Comparison of ENCODE assay signal across 8 cellular contexts in the genomic region with DNA sequence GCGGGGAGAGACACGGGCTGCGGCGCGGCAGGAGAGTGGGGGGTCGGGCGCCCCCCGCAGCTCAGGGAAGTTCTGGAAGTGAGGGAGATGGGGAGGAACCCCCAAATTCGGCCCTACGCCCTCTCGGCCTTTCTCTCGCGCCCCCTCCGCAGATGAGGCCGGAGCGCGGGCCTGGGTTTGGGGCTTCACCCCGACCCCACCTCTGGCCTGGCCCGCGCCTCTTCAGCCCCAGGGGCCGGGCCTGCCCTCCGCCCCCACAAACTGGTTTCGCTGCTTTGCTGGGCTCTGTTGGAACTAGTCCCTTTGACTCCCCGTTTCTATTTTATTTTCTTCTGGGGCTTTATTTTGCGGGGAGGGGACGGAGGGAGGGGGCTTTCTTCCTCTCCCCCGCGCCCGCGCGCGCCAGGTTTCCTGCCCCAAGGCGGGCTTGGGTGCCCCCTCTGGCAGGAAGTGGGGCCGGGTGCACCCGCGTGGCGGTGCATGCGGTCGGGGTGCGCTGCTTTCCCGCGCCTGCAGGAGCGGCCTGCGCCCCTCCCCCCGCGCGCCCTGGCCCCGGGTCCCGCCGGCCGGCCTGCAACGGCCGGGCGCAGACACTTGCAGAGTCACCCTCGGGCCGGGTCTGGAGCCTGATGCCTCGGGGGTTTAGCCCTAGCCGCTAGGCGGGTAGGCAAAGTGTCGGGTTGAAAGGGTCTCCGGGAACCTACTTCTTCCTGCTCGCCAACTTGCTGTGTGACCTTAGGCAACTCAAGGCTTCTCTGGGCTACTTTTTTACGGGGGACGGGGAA. TPM values are rescaled to one million over a fixed set of nuclear protein-coding genes. Genes with fewer than 3 reads are reported as not detected.
DNase-seq lines count a peak whose midpoint lies in the region; ATAC-seq and TF ChIP-seq lines count a peak whose summit lies in the region.

No MANE protein-coding gene starts in this region.

- H3K4me3 ChIP-seq in WI38 (ENCODE audit: low read depth, low read length): peak overlapping the region; percentile 88

- intact Hi-C loops in left colon (cut with DNase I, micrococcal nuclease): no loop called here

- peak overlapping the region; percentile 44 for H3K27ac ChIP-seq in caudate nucleus (ENCODE audit: low read depth, low read length)

- DNase-seq in NCI-H510A (lab: John Stamatoyannopoulos, UW) (peak; percentile 69), NCI-H510A treated with DMSO at 0.1 percent for 48 hours (lab: John Stamatoyannopoulos, UW) (no peak), Kasumi-1 (lab: John Stamatoyannopoulos, UW) (peak; percentile 26 to 48), caudate nucleus (lab: John Stamatoyannopoulos, UW) (peak in 19 of 61 donors; percentile 13 to 53 (median 24)), left colon (peak; percentile 54 to 76)
- DNase-seq in stimulated activated CD4-positive, alpha-beta T cell treated with anti-CD3 and anti-CD28 coated beads, Interleukin-4, amount 100 ng/mL, for 4 hours: peak; percentile 74 to 80

- no peak for TF ChIP-seq CTCF in WI38 (IDR thresholded peaks at IDR 0.05; ENCODE audit: low read depth, low read length)

- peak; percentile 12 for ATAC-seq in left colon
- no peak for ATAC-seq in GM18520 (IDR thresholded peaks at IDR 0.05; ENCODE audit: unreplicated experiment)

RNA-seq across cellular contexts. Expression of a gene that starts 1.2 kb away (rescaled TPM):
- 100 to 1,000 TPM; 116 to 152 TPM for total RNA-seq in left colon

RNA-seq across cellular contexts. Expression of a gene that starts 10.9 kb away (rescaled TPM):
- 10 to 100 TPM in 1 of 2 donors, 1 to 10 TPM in 1; 8.2 to 11.5 TPM for total RNA-seq in left colon
